ENCODE assay signal across 1 cellular context in genomic region chr19:45558399-45558878, GRCh38.
TF ChIP-seq lines count a peak whose summit lies in the region.

No MANE protein-coding gene starts in this region.

TF ChIP-seq in HepG2, 621 proteins besides CTCF, POLR2A, EP300 and RAD21:
- TF ChIP-seq SMC3 (IDR thresholded peaks at IDR 0.05; ENCODE audit: low read length) (peak; percentile 80), MAFF (IDR thresholded peaks at IDR 0.05; ENCODE audit: low read depth, low read length) (no peak), JUND (CRISPR knock-in tag; IDR thresholded peaks at IDR 0.05) (no peak), HNF4G (IDR thresholded peaks at IDR 0.05; ENCODE audit: borderline replicate concordance, low read depth, low read length) (no peak), HNF4G (CRISPR knock-in tag; IDR thresholded peaks at IDR 0.05; ENCODE audit: borderline replicate concordance, low read depth) (no peak), ZHX2 (IDR thresholded peaks at IDR 0.05; ENCODE audit: low read depth) (0 out of 2 replicates have a peak, but pooled peaks have one; percentile 26), ZHX2 (CRISPR knock-in tag; IDR thresholded peaks at IDR 0.05; ENCODE audit: borderline replicate concordance) (no peak), RNF2 (conservative IDR thresholded peaks at IDR 0.05; ENCODE audit: low read depth) (no peak), DPF2 (CRISPR knock-in tag; IDR thresholded peaks at IDR 0.05; ENCODE audit: borderline replicate concordance, low read depth) (no peak), KDM5A (IDR thresholded peaks at IDR 0.05; ENCODE audit: borderline replicate concordance, low read length) (no peak), STAG1 (CRISPR knock-in tag; IDR thresholded peaks at IDR 0.05) (peak; percentile 76), ZNF605 (CRISPR knock-in tag; IDR thresholded peaks at IDR 0.05) (peak; percentile 37; the same call in 1 of the 2 replicates), XRCC5 (optimal IDR thresholded peaks at IDR 0.05; ENCODE audit: low read length) (peak; percentile 45), SSRP1 (CRISPR knock-in tag; IDR thresholded peaks at IDR 0.05) (no peak), THAP11 (CRISPR knock-in tag; IDR thresholded peaks at IDR 0.05) (peak; percentile 82)
TF ChIP-seq in HepG2: peak in this region for 6.
